ENCODE assay signal across 10 cellular contexts in genomic region chr20:62370115-62370806, GRCh38. TPM values are rescaled to one million over a fixed set of nuclear protein-coding genes. Genes with fewer than 3 reads are reported as not detected.
DNase-seq lines count a peak whose midpoint lies in the region; ATAC-seq and TF ChIP-seq lines count a peak whose summit lies in the region.
"Had no signal": no experiment of that assay in that cellular context is flagged by ENCODE, and none has a peak within 500 bp of the region (broad histone marks: within the 10 kb centered on the region; RNA-seq: fewer than 3 reads in every experiment).

No MANE protein-coding gene starts in this region.

- H3K9me3 Mint-ChIP-seq in activated CD4-positive, alpha-beta memory T cell treated with anti-CD3 and anti-CD28 coated beads for 36 hours = no peaks in the 10 kb centered on the region
- no peaks in the 10 kb centered on the region for H3K9me3 Mint-ChIP-seq in activated CD4-positive, alpha-beta memory T cell treated with anti-CD3 and anti-CD28 coated beads, Interleukin-2, amount 10 ng/mL, durations not matched to agents 7 days and 5 days
- no peaks in the 10 kb centered on the region for H3K9me3 Mint-ChIP-seq in WTC11

- POLR2A ChIA-PET in activated CD4-positive, alpha-beta memory T cell treated with anti-CD3 and anti-CD28 coated beads for 36 hours (lab: Charles Lee) = no interaction called here
- POLR2A ChIA-PET in activated CD4-positive, alpha-beta memory T cell treated with anti-CD3 and anti-CD28 coated beads, Interleukin-2, amount 10 ng/mL, durations not matched to agents 7 days and 5 days (lab: Charles Lee) = no interaction called here
- POLR2A ChIA-PET in WTC11 (lab: Charles Lee) = no interaction called here

- TF ChIP-seq POLR2A in suprapubic skin (IDR thresholded peaks at IDR 0.05) = no peak
- TF ChIP-seq POLR2A in GM18505 (IDR thresholded peaks at IDR 0.05; ENCODE audit: borderline replicate concordance, extremely low read depth, insufficient read depth, insufficient read length) = no peak

- TF ChIP-seq CTCF in WTC11 (IDR thresholded peaks at IDR 0.05) = no peak
- no peak for TF ChIP-seq CTCF in suprapubic skin (IDR thresholded peaks at IDR 0.05)

- H3K36me3 Mint-ChIP-seq in activated CD4-positive, alpha-beta memory T cell treated with anti-CD3 and anti-CD28 coated beads for 36 hours = no peaks in the 10 kb centered on the region
- no peaks in the 10 kb centered on the region for H3K36me3 Mint-ChIP-seq in activated CD4-positive, alpha-beta memory T cell treated with anti-CD3 and anti-CD28 coated beads, Interleukin-2, amount 10 ng/mL, durations not matched to agents 7 days and 5 days (ENCODE audit: low read depth)
- H3K36me3 Mint-ChIP-seq in WTC11 = no peaks in the 10 kb centered on the region

- peaks cover 24% of the 10 kb centered on the region for H3K27me3 ChIP-seq in suprapubic skin

- H3K4me3 Mint-ChIP-seq in activated CD4-positive, alpha-beta memory T cell treated with anti-CD3 and anti-CD28 coated beads for 36 hours = no peak overlapping the region
- H3K4me3 Mint-ChIP-seq in activated CD4-positive, alpha-beta memory T cell treated with anti-CD3 and anti-CD28 coated beads, Interleukin-2, amount 10 ng/mL, durations not matched to agents 7 days and 5 days = no peak overlapping the region
- no peak overlapping the region for H3K4me3 Mint-ChIP-seq in WTC11

- no peak overlapping the region for H3K4me3 ChIP-seq in suprapubic skin

- H3K27me3 Mint-ChIP-seq in activated CD4-positive, alpha-beta memory T cell treated with anti-CD3 and anti-CD28 coated beads for 36 hours = peaks cover 17% of the 10 kb centered on the region
- H3K27me3 Mint-ChIP-seq in activated CD4-positive, alpha-beta memory T cell treated with anti-CD3 and anti-CD28 coated beads, Interleukin-2, amount 10 ng/mL, durations not matched to agents 7 days and 5 days = peaks cover 22% of the 10 kb centered on the region
- H3K27me3 Mint-ChIP-seq in WTC11 (ENCODE audit: low read depth) = no peaks in the 10 kb centered on the region; the same call in 1 of the 2 replicates

- peaks cover 67% of the 10 kb centered on the region for H3K4me1 ChIP-seq in suprapubic skin

- no peak for ATAC-seq in WTC11
- ATAC-seq in GM18505 (IDR thresholded peaks at IDR 0.05; ENCODE audit: unreplicated experiment) = no peak
- ATAC-seq in GM18907 (IDR thresholded peaks at IDR 0.05; ENCODE audit: unreplicated experiment) = no peak

- peaks cover 2% of the 10 kb centered on the region for H3K4me1 Mint-ChIP-seq in activated CD4-positive, alpha-beta memory T cell treated with anti-CD3 and anti-CD28 coated beads for 36 hours (ENCODE audit: low read depth)
- H3K4me1 Mint-ChIP-seq in activated CD4-positive, alpha-beta memory T cell treated with anti-CD3 and anti-CD28 coated beads, Interleukin-2, amount 10 ng/mL, durations not matched to agents 7 days and 5 days = peaks cover 4% of the 10 kb centered on the region
- peaks cover 25% of the 10 kb centered on the region for H3K4me1 Mint-ChIP-seq in WTC11

- DNase-seq in activated CD4-positive, alpha-beta memory T cell treated with anti-CD3 and anti-CD28 coated beads for 36 hours = peak; percentile 58
- no peak for DNase-seq in activated CD4-positive, alpha-beta memory T cell treated with anti-CD3 and anti-CD28 coated beads, Interleukin-2, amount 10 ng/mL, durations not matched to agents 7 days and 5 days
- DNase-seq in WTC11 (ENCODE audit: low spot score) (no peak), kidney tubule cell (ENCODE audit: low spot score) (peak; percentile 74), suprapubic skin (ENCODE audit: low spot score in 2 of 2) (no peak), activated gamma-delta T cell treated with Interleukin-2 at 50 U/mL for 16 hours (no peak)

- WGBS in suprapubic skin = 65% methylated on average over 14 of the region's 19 CpGs

- CTCF ChIA-PET in activated CD4-positive, alpha-beta memory T cell treated with anti-CD3 and anti-CD28 coated beads for 36 hours (lab: Charles Lee) = no interaction called here
- CTCF ChIA-PET in activated CD4-positive, alpha-beta memory T cell treated with anti-CD3 and anti-CD28 coated beads, Interleukin-2, amount 10 ng/mL, durations not matched to agents 7 days and 5 days (lab: Charles Lee) = no interaction called here
- CTCF ChIA-PET in WTC11 (lab: Charles Lee) = interaction anchor here (1.5 to 7.6 kb wide), 4 partner anchors 8 to 68 kb away, joined by 12 to 89 read pairs (median 20); partner anchors contain the start of gene ADRM1

- H3K27ac ChIP-seq in suprapubic skin = peak overlapping the region; percentile 31
- H3K27ac ChIP-seq: C4-2B, epithelial cell of prostate had no signal

- TF ChIP-seq EP300 in suprapubic skin (IDR thresholded peaks at IDR 0.05) = no peak

- no peaks in the 10 kb centered on the region for H3K36me3 ChIP-seq in suprapubic skin

- no peaks in the 10 kb centered on the region for H3K9me3 ChIP-seq in suprapubic skin

- H3K27ac Mint-ChIP-seq in activated CD4-positive, alpha-beta memory T cell treated with anti-CD3 and anti-CD28 coated beads for 36 hours = no peak overlapping the region
- no peak overlapping the region for H3K27ac Mint-ChIP-seq in activated CD4-positive, alpha-beta memory T cell treated with anti-CD3 and anti-CD28 coated beads, Interleukin-2, amount 10 ng/mL, durations not matched to agents 7 days and 5 days
- H3K27ac Mint-ChIP-seq in WTC11 = no peak overlapping the region

- intact Hi-C loops in activated CD4-positive, alpha-beta memory T cell treated with anti-CD3 and anti-CD28 coated beads for 36 hours (cut with micrococcal nuclease) = no loop called here

TF ChIP-seq in WTC11, 78 proteins besides CTCF, POLR2A, EP300 and RAD21:
- TF ChIP-seq ZNF317 (CRISPR knock-in tag; IDR thresholded peaks at IDR 0.05; ENCODE audit: borderline replicate concordance, low read depth) (no peak), FOXP1 (CRISPR knock-in tag; IDR thresholded peaks at IDR 0.05; ENCODE audit: borderline replicate concordance) (peak; percentile 38; the same call in 1 of the 2 replicates), FOXP4 (CRISPR knock-in tag; IDR thresholded peaks at IDR 0.05) (no peak), ZBTB21 (CRISPR knock-in tag; IDR thresholded peaks at IDR 0.05; ENCODE audit: borderline replicate concordance) (no peak)
TF ChIP-seq in WTC11: peak in this region for 1.

RNA-seq across cellular contexts. Expression of gene LAMA5, which starts 3.1 kb away (rescaled TPM):
- 1 to 10 TPM in 1 of 2 experiments, under 1 TPM in 1; 0.78 to 1.1 TPM for total RNA-seq in activated CD4-positive, alpha-beta memory T cell treated with anti-CD3 and anti-CD28 coated beads for 36 hours
- total RNA-seq in activated CD4-positive, alpha-beta memory T cell treated with anti-CD3 and anti-CD28 coated beads, Interleukin-2, amount 10 ng/mL, durations not matched to agents 7 days and 5 days = under 1 TPM; 0.33 to 0.63 TPM
- total RNA-seq in WTC11 (2021) = 298 to 329 TPM (median 323 TPM) in 3 replicates
- 100 to 1,000 TPM; 200 to 623 (median 316) TPM for total RNA-seq in suprapubic skin

RNA-seq across cellular contexts. Expression of gene RPS21, which starts 16.6 kb away (rescaled TPM):
- 1,000 to 10,000 TPM; 2,488 to 2,529 TPM for total RNA-seq in activated CD4-positive, alpha-beta memory T cell treated with anti-CD3 and anti-CD28 coated beads for 36 hours
- 1,000 to 10,000 TPM; 1,751 to 1,764 TPM for total RNA-seq in activated CD4-positive, alpha-beta memory T cell treated with anti-CD3 and anti-CD28 coated beads, Interleukin-2, amount 10 ng/mL, durations not matched to agents 7 days and 5 days
- total RNA-seq in WTC11 (2021) = 2,016 to 2,119 TPM (median 2,047 TPM) in 3 replicates
- 1,000 to 10,000 TPM; 1,604 to 3,217 (median 2,363) TPM for total RNA-seq in suprapubic skin

RNA-seq across cellular contexts. Expression of gene CABLES2, which starts 36.8 kb away (rescaled TPM):
- 1 to 10 TPM; 7.8 to 8.2 TPM for total RNA-seq in activated CD4-positive, alpha-beta memory T cell treated with anti-CD3 and anti-CD28 coated beads for 36 hours
- total RNA-seq in activated CD4-positive, alpha-beta memory T cell treated with anti-CD3 and anti-CD28 coated beads, Interleukin-2, amount 10 ng/mL, durations not matched to agents 7 days and 5 days = 10 to 100 TPM; 13.2 to 13.7 TPM
- total RNA-seq in WTC11 (2021) = 7.5 to 10.6 TPM (median 9.2 TPM) in 3 replicates
- total RNA-seq in suprapubic skin = 1 to 10 TPM; 3.8 to 7.2 (median 4.5) TPM

RNA-seq across cellular contexts. Expression of gene RBBP8NL, which starts 57.1 kb away (rescaled TPM):
- total RNA-seq in activated CD4-positive, alpha-beta memory T cell treated with anti-CD3 and anti-CD28 coated beads for 36 hours = not detected
- not detected for total RNA-seq in activated CD4-positive, alpha-beta memory T cell treated with anti-CD3 and anti-CD28 coated beads, Interleukin-2, amount 10 ng/mL, durations not matched to agents 7 days and 5 days
- 0.99 to 1.5 TPM (median 1.4 TPM) in 3 replicates for total RNA-seq in WTC11 (2021)
- 1 to 10 TPM; 2.0 to 6.6 (median 3.9) TPM for total RNA-seq in suprapubic skin

Comparison
In these comparisons a context has a peak if more than half of its experiments do, and no peak if none do; other contexts are left out.
1. DNase-seq: peak in activated CD4-positive, alpha-beta memory T cell treated with anti-CD3 and anti-CD28 coated beads for 36 hours (single experiment) and kidney tubule cell (single experiment); none in activated CD4-positive, alpha-beta memory T cell treated with anti-CD3 and anti-CD28 coated beads, Interleukin-2, amount 10 ng/mL, durations not matched to agents 7 days and 5 days (single experiment), WTC11 (single experiment), suprapubic skin (0 of 2) and activated gamma-delta T cell treated with Interleukin-2 at 50 U/mL for 16 hours (single experiment).
2. RNA of gene LAMA5, which starts 3.1 kb away (total RNA-seq): 200 to 623 TPM in suprapubic skin and 298 to 329 TPM in WTC11; 0.78 to 1.1 TPM in activated CD4-positive, alpha-beta memory T cell treated with anti-CD3 and anti-CD28 coated beads for 36 hours and 0.33 to 0.63 TPM in activated CD4-positive, alpha-beta memory T cell treated with anti-CD3 and anti-CD28 coated beads, Interleukin-2, amount 10 ng/mL, durations not matched to agents 7 days and 5 days; every median in the first group is over 10 times any median in the second.